In genomic region chr1:215665212-215665611, GRCh38 we compare ENCODE assay signal across 15 cellular contexts.
A peak's percentile ranks its signal among the peaks of the same experiment; 100 is the strongest.
DNase-seq lines count a peak whose midpoint lies in the region; ATAC-seq and TF ChIP-seq lines count a peak whose summit lies in the region.
"Had no signal": no experiment of that assay in that cellular context is flagged by ENCODE, and none has a peak within 500 bp of the region (broad histone marks: within the 10 kb centered on the region; RNA-seq: fewer than 3 reads in every experiment).

No MANE protein-coding gene starts in this region.

- peak; percentile 53 for ATAC-seq in GM18867 (IDR thresholded peaks at IDR 0.05; ENCODE audit: unreplicated experiment)
- no peak for ATAC-seq in effector memory CD8-positive, alpha-beta T cell (replicated peaks)
- ATAC-seq: left cardiac atrium, natural killer cell had no signal

- peaks cover 5 to 24% of the 10 kb centered on the region in 2 donors for H3K9me3 Mint-ChIP-seq in effector memory CD8-positive, alpha-beta T cell

- H3K4me3 ChIP-seq in AG10803 (ENCODE audit: low read length), result no peak overlapping the region
- no peak overlapping the region for H3K4me3 ChIP-seq in fibroblast of villous mesenchyme (ENCODE audit: low read depth, low read length)
- H3K4me3 ChIP-seq: colonic mucosa, HAP-1, SK-N-MC had no signal

- H3K4me1 Mint-ChIP-seq in effector memory CD8-positive, alpha-beta T cell (ENCODE audit: low read depth in 2 of 2), result no peaks in the 10 kb centered on the region
- H3K4me1 Mint-ChIP-seq: natural killer cell had no signal

- H3K36me3 Mint-ChIP-seq in effector memory CD8-positive, alpha-beta T cell (ENCODE audit: insufficient read depth), result no peaks in the 10 kb centered on the region
- H3K36me3 Mint-ChIP-seq: natural killer cell had no signal

- H3K4me3 Mint-ChIP-seq in effector memory CD8-positive, alpha-beta T cell, result no peak overlapping the region
- H3K4me3 Mint-ChIP-seq: natural killer cell had no signal

- TF ChIP-seq CTCF in AG10803 (conservative IDR thresholded peaks at IDR 0.05; ENCODE audit: low read length) (no peak), fibroblast of villous mesenchyme (IDR thresholded peaks at IDR 0.05; ENCODE audit: insufficient read depth, low read depth, low read length) (no peak)

- peak; percentile 9 for DNase-seq in AG10803 (ENCODE audit: low read depth)
- DNase-seq in OCI-M1 (lab: John Stamatoyannopoulos, UW), result peak; percentile 69
- peak; percentile 6 for DNase-seq in fibroblast of villous mesenchyme (ENCODE audit: low read depth)
- DNase-seq in NCI-H524 (lab: John Stamatoyannopoulos, UW), result no peak
- no peak for DNase-seq in NCI-H524 treated with DMSO at 0.1 percent for 48 hours (lab: John Stamatoyannopoulos, UW)
- no peak for DNase-seq in GF-D8 (lab: John Stamatoyannopoulos, UW)
- no peak for DNase-seq in effector memory CD8-positive, alpha-beta T cell
- DNase-seq: colonic mucosa, left cardiac atrium, MV-4-11, natural killer cell, NCI-H510A treated with DMSO at 0.1 percent for 48 hours had no signal

- no peak overlapping the region for H3K27ac Mint-ChIP-seq in effector memory CD8-positive, alpha-beta T cell
- H3K27ac Mint-ChIP-seq: natural killer cell had no signal

- no peaks in the 10 kb centered on the region for H3K27me3 Mint-ChIP-seq in effector memory CD8-positive, alpha-beta T cell

Comparison
In these comparisons a context has a peak if more than half of its experiments do, and no peak if none do; other contexts are left out.
1. DNase-seq: peak in AG10803 (single experiment), OCI-M1 (single experiment) and fibroblast of villous mesenchyme (single experiment); none in NCI-H524 (0 of 2), NCI-H524 treated with DMSO at 0.1 percent for 48 hours (single experiment), GF-D8 (single experiment) and effector memory CD8-positive, alpha-beta T cell (0 of 3).